20 cellular contexts compared by ENCODE assay signal in the genomic region with DNA sequence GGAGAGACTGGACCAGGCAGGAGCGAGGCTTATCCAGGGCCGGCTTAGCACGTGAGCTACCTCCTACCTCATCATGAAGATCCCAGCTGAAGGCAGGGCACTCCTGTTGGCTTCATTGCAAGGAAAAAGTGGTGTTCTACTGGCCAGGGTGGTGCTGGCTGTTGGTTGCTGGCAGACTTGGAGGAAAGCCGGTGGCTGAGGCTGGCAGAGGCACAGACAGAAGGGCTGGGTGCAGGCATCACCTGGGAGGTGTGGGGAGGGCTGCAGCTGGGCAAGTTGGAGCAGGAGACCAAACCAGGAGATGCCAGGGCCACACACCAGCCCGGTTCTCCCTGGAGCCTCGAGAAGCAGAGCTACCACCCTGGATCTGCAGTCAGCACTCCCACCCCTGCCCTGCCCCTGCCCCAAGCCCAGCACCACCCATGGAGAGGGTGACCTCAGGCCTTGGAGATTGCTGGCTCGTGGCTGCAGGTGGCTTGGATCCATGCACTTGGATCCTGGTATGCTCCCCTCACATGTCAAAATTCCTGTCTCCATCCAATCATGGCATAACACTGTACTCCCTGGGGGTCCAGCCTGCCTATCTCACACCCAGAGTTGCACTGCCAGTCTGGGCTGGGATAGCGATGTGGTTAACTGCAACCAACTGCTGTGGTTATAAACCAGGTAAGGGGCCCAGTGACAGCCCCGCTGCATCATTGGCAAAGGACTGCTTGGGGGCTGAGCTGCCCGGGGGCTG. TPM values are rescaled to one million over a fixed set of nuclear protein-coding genes. Genes with fewer than 3 reads are reported as not detected.
"Had no signal": no experiment of that assay in that cellular context is flagged by ENCODE, and none has a peak within 500 bp of the region (broad histone marks: within the 10 kb centered on the region; RNA-seq: fewer than 3 reads in every experiment).

No MANE protein-coding gene starts in this region.

- H3K36me3 ChIP-seq: cardiac muscle cell, esophagus muscularis mucosa, neural progenitor cell, thoracic aorta, WERI-Rb-1 had no signal

- H3K36me3 Mint-ChIP-seq: immature natural killer cell, naive B cell, neural progenitor cell had no signal

- H3K27me3 Mint-ChIP-seq: activated CD4-positive, alpha-beta memory T cell treated with anti-CD3 and anti-CD28 coated beads, Interleukin-2, amount 10 ng/mL, durations not matched to agents 7 days and 5 days; naive B cell had no signal

- H3K9me3 Mint-ChIP-seq: activated CD4-positive, alpha-beta memory T cell treated with anti-CD3 and anti-CD28 coated beads, Interleukin-2, amount 10 ng/mL, durations not matched to agents 7 days and 5 days; activated T-cell treated with anti-CD3 and anti-CD28 coated beads, Interleukin-2, amount 50 U/mL, for 4 hours; immature natural killer cell; neural progenitor cell; T-helper 1 cell treated with Interleukin-12 subunit alpha and Interleukin-12 subunit beta and Interleukin-4 antibody, amounts not matched to agents 30 μg/mL and 1 μg/mL, for 36 hours had no signal

- H3K27ac Mint-ChIP-seq: activated CD4-positive, alpha-beta memory T cell treated with anti-CD3 and anti-CD28 coated beads, Interleukin-2, amount 10 ng/mL, durations not matched to agents 7 days and 5 days; immature natural killer cell; naive B cell; T-helper 1 cell treated with Interleukin-12 subunit alpha and Interleukin-12 subunit beta and Interleukin-4 antibody, amounts not matched to agents 30 μg/mL and 1 μg/mL, for 36 hours had no signal

- DNase-seq: activated CD4-positive, alpha-beta memory T cell treated with anti-CD3 and anti-CD28 coated beads, Interleukin-2, amount 10 ng/mL, durations not matched to agents 7 days and 5 days; activated CD4-positive, alpha-beta T cell treated with anti-CD3 and anti-CD28 coated beads for 4 hours; activated effector memory CD4-positive, alpha-beta T cell treated with Interleukin-2 at 50 U/mL for 16 hours; activated naive CD4-positive, alpha-beta T cell treated with anti-CD3 and anti-CD28 coated beads, Interleukin-2, amount 50 U/mL, for 16 hours; activated T-cell treated with anti-CD3 and anti-CD28 coated beads, Interleukin-2, amount 50 U/mL, for 4 hours; hypothalamus; immature natural killer cell; left colon; naive B cell; retina; stimulated activated CD4-positive, alpha-beta T cell treated with anti-CD3 and anti-CD28 coated beads, Interleukin-12 subunit alpha, Interleukin-12 subunit beta, amount 100 ng/mL, for 4 hours; stimulated activated CD4-positive, alpha-beta T cell treated with anti-CD3 and anti-CD28 coated beads, Interleukin-2, amount 100 ng/mL, for 24 hours; WERI-Rb-1 had no signal

- H3K27ac ChIP-seq: cardiac muscle cell, esophagus muscularis mucosa, neural progenitor cell, thoracic aorta, WERI-Rb-1 had no signal

- H3K4me1 Mint-ChIP-seq: naive B cell had no signal

- H3K27me3 ChIP-seq: cardiac muscle cell, esophagus muscularis mucosa, neural progenitor cell had no signal

- H3K4me3 Mint-ChIP-seq: activated CD4-positive, alpha-beta memory T cell treated with anti-CD3 and anti-CD28 coated beads, Interleukin-2, amount 10 ng/mL, durations not matched to agents 7 days and 5 days; activated T-cell treated with anti-CD3 and anti-CD28 coated beads, Interleukin-2, amount 50 U/mL, for 4 hours; immature natural killer cell; neural progenitor cell; T-helper 1 cell treated with Interleukin-12 subunit alpha and Interleukin-12 subunit beta and Interleukin-4 antibody, amounts not matched to agents 30 μg/mL and 1 μg/mL, for 36 hours had no signal

- H3K4me3 ChIP-seq: cardiac muscle cell, esophagus muscularis mucosa, lung, neural progenitor cell, thoracic aorta had no signal

RNA-seq across cellular contexts. Expression of a gene that starts 49.7 kb away (rescaled TPM):
- total RNA-seq: mononuclear cell had no signal
